ENCODE assay signal across 36 cellular contexts in genomic region chr7:83861876-83862275, GRCh38.
"Had no signal": no experiment of that assay in that cellular context is flagged by ENCODE, and none has a peak within 500 bp of the region (broad histone marks: within the 10 kb centered on the region; RNA-seq: fewer than 3 reads in every experiment).

No MANE protein-coding gene starts in this region.

- H3K4me3 Mint-ChIP-seq: activated naive CD4-positive, alpha-beta T cell treated with anti-CD3 and anti-CD28 coated beads for 36 hours; activated naive CD4-positive, alpha-beta T cell treated with anti-CD3 and anti-CD28 coated beads, Interleukin-2, amount 10 ng/mL, durations not matched to agents 7 days and 5 days; activated naive CD4-positive, alpha-beta T cell treated with anti-CD3 and anti-CD28 coated beads, Interleukin-2, amount 50 U/mL, for 24 hours; activated naive CD8-positive, alpha-beta T cell; activated naive CD8-positive, alpha-beta T cell treated with anti-CD3 and anti-CD28 coated beads for 36 hours; activated naive CD8-positive, alpha-beta T cell treated with anti-CD3 and anti-CD28 coated beads, Interleukin-2, amount 10 ng/mL, durations not matched to agents 7 days and 5 days; activated naive CD8-positive, alpha-beta T cell treated with anti-CD3 and anti-CD28 coated beads, Interleukin-2, amount 50 U/mL, for 24 hours; activated T-cell treated with anti-CD3 and anti-CD28 coated beads, Interleukin-2, amount 50 U/mL, for 24 hours; activated T-cell treated with anti-CD3 and anti-CD28 coated beads, Interleukin-2, amount 50 U/mL, for 4 hours; activated T-cell treated with anti-CD3 and anti-CD28 coated beads, Interleukin-2, amount 50 U/mL, for 72 hours; activated T-helper 1 cell treated with anti-CD3 and anti-CD28 coated beads, Interleukin-12 subunit alpha, Interleukin-12 subunit beta, Interleukin-2, Interleukin-4 antibody, amounts not matched to agents 30 ng/mL and 10 ng/mL and 1 ng/mL, durations not matched to agents 14 hours and 24 hours and 36 hours; activated T-helper 17 cell treated with anti-CD3 and anti-CD28 coated beads, Interleukin-2, amount 50 U/mL, for 72 hours; brain; central memory CD8-positive, alpha-beta T cell had no signal

- H3K4me1 Mint-ChIP-seq: activated naive CD4-positive, alpha-beta T cell treated with anti-CD3 and anti-CD28 coated beads, Interleukin-2, amount 10 ng/mL, durations not matched to agents 7 days and 5 days; activated naive CD4-positive, alpha-beta T cell treated with anti-CD3 and anti-CD28 coated beads, Interleukin-2, amount 50 U/mL, for 24 hours; activated naive CD8-positive, alpha-beta T cell treated with anti-CD3 and anti-CD28 coated beads for 36 hours; activated naive CD8-positive, alpha-beta T cell treated with anti-CD3 and anti-CD28 coated beads, Interleukin-2, amount 10 ng/mL, durations not matched to agents 7 days and 5 days; activated naive CD8-positive, alpha-beta T cell treated with anti-CD3 and anti-CD28 coated beads, Interleukin-2, amount 50 U/mL, for 24 hours; activated T-helper 17 cell treated with anti-CD3 and anti-CD28 coated beads, Interleukin-2, amount 50 U/mL, for 72 hours; brain; central memory CD8-positive, alpha-beta T cell had no signal

- DNase-seq: activated effector memory CD4-positive, alpha-beta T cell treated with Interleukin-2 at 50 U/mL for 16 hours; activated gamma-delta T cell; activated gamma-delta T cell treated with Interleukin-2 at 50 U/mL for 16 hours; activated naive CD4-positive, alpha-beta T cell; activated naive CD4-positive, alpha-beta T cell treated with anti-CD3 and anti-CD28 coated beads for 36 hours; activated naive CD4-positive, alpha-beta T cell treated with anti-CD3 and anti-CD28 coated beads, Interleukin-2, amount 10 ng/mL, durations not matched to agents 7 days and 5 days; activated naive CD4-positive, alpha-beta T cell treated with anti-CD3 and anti-CD28 coated beads, Interleukin-2, amount 50 U/mL, for 16 hours; activated naive CD4-positive, alpha-beta T cell treated with Interleukin-2 at 50 U/mL for 16 hours; activated naive CD8-positive, alpha-beta T cell treated with anti-CD3 and anti-CD28 coated beads for 36 hours; activated naive CD8-positive, alpha-beta T cell treated with anti-CD3 and anti-CD28 coated beads, Interleukin-2, amount 10 ng/mL, durations not matched to agents 7 days and 5 days; activated naive CD8-positive, alpha-beta T cell treated with anti-CD3 and anti-CD28 coated beads, Interleukin-2, amount 50 U/mL, for 24 hours; activated T-cell treated with anti-CD3 and anti-CD28 coated beads, Interleukin-2, amount 50 U/mL, for 1 hour; activated T-cell treated with anti-CD3 and anti-CD28 coated beads, Interleukin-2, amount 50 U/mL, for 24 hours; activated T-cell treated with anti-CD3 and anti-CD28 coated beads, Interleukin-2, amount 50 U/mL, for 4 hours; activated T-cell treated with anti-CD3 and anti-CD28 coated beads, Interleukin-2, amount 50 U/mL, for 48 hours; activated T-cell treated with anti-CD3 and anti-CD28 coated beads, Interleukin-2, amount 50 U/mL, for 72 hours; adrenal gland; amniotic stem cell; amygdala; anterior cingulate cortex; aorta; body of pancreas; brain microvascular endothelial cell; caudate nucleus; central memory CD4-positive, alpha-beta T cell; cerebellar nuclear complex had no signal

- H3K27me3 ChIP-seq: adrenal gland, ascending aorta, body of pancreas, brain microvascular endothelial cell, cardiac muscle cell had no signal

- H3K9me3 Mint-ChIP-seq: activated naive CD4-positive, alpha-beta T cell treated with anti-CD3 and anti-CD28 coated beads for 36 hours; activated naive CD4-positive, alpha-beta T cell treated with anti-CD3 and anti-CD28 coated beads, Interleukin-2, amount 10 ng/mL, durations not matched to agents 7 days and 5 days; activated naive CD4-positive, alpha-beta T cell treated with anti-CD3 and anti-CD28 coated beads, Interleukin-2, amount 50 U/mL, for 24 hours; activated naive CD4-positive, alpha-beta T cell treated with anti-CD3 and anti-CD28 coated beads, Interleukin-2, amount 50 U/mL, for 72 hours; activated naive CD8-positive, alpha-beta T cell treated with anti-CD3 and anti-CD28 coated beads for 36 hours; activated naive CD8-positive, alpha-beta T cell treated with anti-CD3 and anti-CD28 coated beads, Interleukin-2, amount 10 ng/mL, durations not matched to agents 7 days and 5 days; activated naive CD8-positive, alpha-beta T cell treated with anti-CD3 and anti-CD28 coated beads, Interleukin-2, amount 50 U/mL, for 24 hours; activated T-cell treated with anti-CD3 and anti-CD28 coated beads, Interleukin-2, amount 50 U/mL, for 24 hours; activated T-cell treated with anti-CD3 and anti-CD28 coated beads, Interleukin-2, amount 50 U/mL, for 4 hours; activated T-helper 1 cell treated with anti-CD3 and anti-CD28 coated beads, Interleukin-12 subunit alpha, Interleukin-12 subunit beta, Interleukin-2, Interleukin-4 antibody, amounts not matched to agents 30 ng/mL and 10 ng/mL and 1 ng/mL, durations not matched to agents 14 hours and 24 hours and 36 hours; activated T-helper 2 cell treated with anti-CD3 and anti-CD28 coated beads, Interferon-gamma antibody, Interleukin-2, Interleukin-4, amounts not matched to agents 10 μg/mL and 5 μg/mL and 100 μg/mL, durations not matched to agents 14 hours and 24 hours and 36 hours; brain had no signal

- H3K9me3 ChIP-seq: adrenal gland, ascending aorta, body of pancreas had no signal

- H3K4me3 ChIP-seq: adrenal gland, ascending aorta, body of pancreas, cardiac muscle cell had no signal

- H3K27ac ChIP-seq: adrenal gland, ascending aorta, body of pancreas, brain microvascular endothelial cell, cardiac muscle cell had no signal

- H3K27me3 Mint-ChIP-seq: activated naive CD4-positive, alpha-beta T cell treated with anti-CD3 and anti-CD28 coated beads, Interleukin-2, amount 10 ng/mL, durations not matched to agents 7 days and 5 days; activated naive CD4-positive, alpha-beta T cell treated with anti-CD3 and anti-CD28 coated beads, Interleukin-2, amount 50 U/mL, for 24 hours; activated naive CD8-positive, alpha-beta T cell; activated naive CD8-positive, alpha-beta T cell treated with anti-CD3 and anti-CD28 coated beads for 36 hours; activated naive CD8-positive, alpha-beta T cell treated with anti-CD3 and anti-CD28 coated beads, Interleukin-2, amount 10 ng/mL, durations not matched to agents 7 days and 5 days; activated naive CD8-positive, alpha-beta T cell treated with anti-CD3 and anti-CD28 coated beads, Interleukin-2, amount 50 U/mL, for 24 hours; activated T-cell treated with anti-CD3 and anti-CD28 coated beads, Interleukin-2, amount 50 U/mL, for 24 hours; activated T-helper 17 cell treated with anti-CD3 and anti-CD28 coated beads, Interleukin-2, amount 50 U/mL, for 72 hours; brain; central memory CD8-positive, alpha-beta T cell had no signal

- H3K36me3 ChIP-seq: adrenal gland, ascending aorta, brain microvascular endothelial cell, cardiac muscle cell had no signal

- H3K4me1 ChIP-seq: adrenal gland, ascending aorta, body of pancreas had no signal

- H3K36me3 Mint-ChIP-seq: activated naive CD4-positive, alpha-beta T cell treated with anti-CD3 and anti-CD28 coated beads, Interleukin-2, amount 10 ng/mL, durations not matched to agents 7 days and 5 days; activated naive CD4-positive, alpha-beta T cell treated with anti-CD3 and anti-CD28 coated beads, Interleukin-2, amount 50 U/mL, for 24 hours; activated naive CD4-positive, alpha-beta T cell treated with anti-CD3 and anti-CD28 coated beads, Interleukin-2, amount 50 U/mL, for 72 hours; activated naive CD8-positive, alpha-beta T cell; activated naive CD8-positive, alpha-beta T cell treated with anti-CD3 and anti-CD28 coated beads for 36 hours; activated naive CD8-positive, alpha-beta T cell treated with anti-CD3 and anti-CD28 coated beads, Interleukin-2, amount 10 ng/mL, durations not matched to agents 7 days and 5 days; brain had no signal

- H3K27ac Mint-ChIP-seq: activated naive CD4-positive, alpha-beta T cell treated with anti-CD3 and anti-CD28 coated beads for 36 hours; activated naive CD4-positive, alpha-beta T cell treated with anti-CD3 and anti-CD28 coated beads, Interleukin-2, amount 10 ng/mL, durations not matched to agents 7 days and 5 days; activated naive CD4-positive, alpha-beta T cell treated with anti-CD3 and anti-CD28 coated beads, Interleukin-2, amount 50 U/mL, for 24 hours; activated naive CD4-positive, alpha-beta T cell treated with anti-CD3 and anti-CD28 coated beads, Interleukin-2, amount 50 U/mL, for 72 hours; activated naive CD8-positive, alpha-beta T cell; activated naive CD8-positive, alpha-beta T cell treated with anti-CD3 and anti-CD28 coated beads for 36 hours; activated naive CD8-positive, alpha-beta T cell treated with anti-CD3 and anti-CD28 coated beads, Interleukin-2, amount 10 ng/mL, durations not matched to agents 7 days and 5 days; activated naive CD8-positive, alpha-beta T cell treated with anti-CD3 and anti-CD28 coated beads, Interleukin-2, amount 50 U/mL, for 24 hours; activated T-cell treated with anti-CD3 and anti-CD28 coated beads, Interleukin-2, amount 50 U/mL, for 24 hours; activated T-cell treated with anti-CD3 and anti-CD28 coated beads, Interleukin-2, amount 50 U/mL, for 72 hours; activated T-helper 1 cell treated with anti-CD3 and anti-CD28 coated beads, Interleukin-12 subunit alpha, Interleukin-12 subunit beta, Interleukin-2, Interleukin-4 antibody, amounts not matched to agents 30 ng/mL and 10 ng/mL and 1 ng/mL, durations not matched to agents 14 hours and 24 hours and 36 hours; activated T-helper 17 cell treated with anti-CD3 and anti-CD28 coated beads, Interleukin-2, amount 50 U/mL, for 72 hours; activated T-helper 2 cell treated with anti-CD3 and anti-CD28 coated beads, Interferon-gamma antibody, Interleukin-2, Interleukin-4, amounts not matched to agents 10 μg/mL and 5 μg/mL and 100 μg/mL, durations not matched to agents 14 hours and 24 hours and 36 hours; brain had no signal
